Comparison of ENCODE assay signal across 8 cellular contexts in genomic region chr18:61989138-61989537, GRCh38.
"Had no signal": no experiment of that assay in that cellular context is flagged by ENCODE, and none has a peak within 500 bp of the region (broad histone marks: within the 10 kb centered on the region; RNA-seq: fewer than 3 reads in every experiment).

No MANE protein-coding gene starts in this region.

- H3K4me3 ChIP-seq: GM12878 had no signal

- FAIRE-seq: G401.6, GM12878, GM12891, GM12892, GM18507, GM19239 had no signal

- DNase-seq: GDM1, GF-D8 had no signal

- ATAC-seq: GM12878 had no signal
